8 cellular contexts compared by ENCODE assay signal in genomic region chr9:124259273-124260078, GRCh38. TPM values are rescaled to one million over a fixed set of nuclear protein-coding genes. Genes with fewer than 3 reads are reported as not detected.
DNase-seq lines count a peak whose midpoint lies in the region; ATAC-seq and TF ChIP-seq lines count a peak whose summit lies in the region.

No MANE protein-coding gene starts in this region.

- H3K23ac ChIP-seq in IMR-90 (ENCODE audit: low read depth, low read length), result peak overlapping the region; percentile 99

- peak overlapping the region; percentile 100 for H2AK9ac ChIP-seq in IMR-90 (replicated peaks; ENCODE audit: low read depth, low read length, poor library complexity)

- peaks cover 43 to 58% (median 50%) of the 10 kb centered on the region in 3 donors for H3K4me1 Mint-ChIP-seq in CD8-positive, alpha-beta memory T cell
- peaks cover 69% of the 10 kb centered on the region for H3K4me1 Mint-ChIP-seq in activated naive CD8-positive, alpha-beta T cell treated with anti-CD3 and anti-CD28 coated beads, Interleukin-2, amount 50 U/mL, for 24 hours

- intact Hi-C loops in IMR-90 (cut with micrococcal nuclease), result loop anchor here (1.0 to 10.0 kb wide), 6 partner anchors 27 to 715 kb away; no protein-coding TSS in a partner anchor
- intact Hi-C loops in sigmoid colon (cut with DNase I), result no loop called here

- peak overlapping the region; percentile 100 for H2AK5ac ChIP-seq in IMR-90 (ENCODE audit: low read depth, low read length)

- peak overlapping the region; percentile 100 for H2BK5ac ChIP-seq in IMR-90 (ENCODE audit: low read depth, low read length, poor library complexity, severe bottlenecking)

- H3K4me3 Mint-ChIP-seq in CD8-positive, alpha-beta memory T cell, result peak overlapping the region; percentile 91 to 98 (median 97)
- peak overlapping the region; percentile 89 for H3K4me3 Mint-ChIP-seq in activated naive CD8-positive, alpha-beta T cell treated with anti-CD3 and anti-CD28 coated beads, Interleukin-2, amount 50 U/mL, for 24 hours

- WGBS in IMR-90 (ENCODE audit: extremely low coverage in 2 of 2, insufficient read length in 1 of 2), 2 experiments, result 4% methylated on average over 12 of the region's 22 CpGs; no CpG with 5 or more reads in 1 of the 2 experiments
- WGBS in sigmoid colon, 2 donors, result 5 to 21% methylated on average over 22 of the region's 22 CpGs

- peak overlapping the region; percentile 91 for H2BK120ac ChIP-seq in IMR-90 (ENCODE audit: low read depth, low read length)

- H4K5ac ChIP-seq in IMR-90 (ENCODE audit: low read depth, low read length), result peak overlapping the region; percentile 94

- H3K27me3 ChIP-seq in CD8-positive, alpha-beta memory T cell (ENCODE audit: insufficient read depth, low read length, poor library complexity, severe bottlenecking), result no peaks in the 10 kb centered on the region
- H3K27me3 ChIP-seq in IMR-90 (ENCODE audit: control insufficient read depth, insufficient read depth, low read length) (no peaks in the 10 kb centered on the region), sigmoid colon (no peaks in the 10 kb centered on the region)

- H3K14ac ChIP-seq in IMR-90 (replicated peaks; ENCODE audit: low read depth, low read length), result peak overlapping the region; percentile 98

- peak overlapping the region; percentile 93; the same call in 2 of the 3 replicates for H2BK15ac ChIP-seq in IMR-90 (ENCODE audit: low read depth, low read length)

- CTCF ChIA-PET in CD8-positive, alpha-beta memory T cell (lab: Charles Lee), result no interaction called here
- CTCF ChIA-PET in IMR-90 (lab: Yijun Ruan, JAX), result interaction anchor here (0.9 kb wide), 1 partner anchor 126 kb away, joined by 3 read pairs; no protein-coding TSS in a partner anchor

- H3K56ac ChIP-seq in IMR-90 (ENCODE audit: extremely low read depth, insufficient read depth, low read length), result peak overlapping the region; percentile 99

- TF ChIP-seq CTCF in IMR-90 (conservative IDR thresholded peaks at IDR 0.05; ENCODE audit: low read depth, low read length) (no peak), sigmoid colon (IDR thresholded peaks at IDR 0.05) (no peak)

- peak overlapping the region; percentile 96 for H2BK20ac ChIP-seq in IMR-90 (ENCODE audit: low read depth, low read length)

- peaks cover 0 to 6% (median 0%) of the 10 kb centered on the region in 3 donors for H3K36me3 Mint-ChIP-seq in CD8-positive, alpha-beta memory T cell
- peaks cover 2% of the 10 kb centered on the region for H3K36me3 Mint-ChIP-seq in activated naive CD8-positive, alpha-beta T cell treated with anti-CD3 and anti-CD28 coated beads, Interleukin-2, amount 50 U/mL, for 24 hours (ENCODE audit: low read depth)

- no peaks in the 10 kb centered on the region for H3K36me3 ChIP-seq in CD8-positive, alpha-beta memory T cell (ENCODE audit: insufficient read depth, low read length)
- peaks cover 13% of the 10 kb centered on the region; the same call in 1 of the 2 replicates for H3K36me3 ChIP-seq in IMR-90 (ENCODE audit: control insufficient read depth, insufficient read depth, low read length)
- H3K36me3 ChIP-seq in sigmoid colon, result no peaks in the 10 kb centered on the region

- peak; percentile 61; the same call in 1 of the 2 replicates for TF ChIP-seq POLR2A in IMR-90 (IDR thresholded peaks at IDR 0.05; ENCODE audit: low read depth, low read length)
- no peak for TF ChIP-seq POLR2A in sigmoid colon (IDR thresholded peaks at IDR 0.05)

- peaks cover 3 to 44% of the 10 kb centered on the region in 2 experiments; a peak in 3 of 4 replicates for H3K79me1 ChIP-seq in IMR-90 (ENCODE audit: low read depth in 1 of 2, low read length in 2 of 2)

- POLR2A ChIA-PET in CD8-positive, alpha-beta memory T cell (lab: Charles Lee), result no interaction called here
- POLR2A ChIA-PET in IMR-90 (lab: Charles Lee; ENCODE audit: unreplicated experiment), result interaction anchor here (0.5 to 0.7 kb wide), 2 partner anchors 16 to 61 kb away, joined by 3 to 10 read pairs; no protein-coding TSS in a partner anchor

- no peak overlapping the region for H3K27ac ChIP-seq in CD8-positive, alpha-beta memory T cell (ENCODE audit: low read depth, low read length)
- peak overlapping the region; percentile 99 for H3K27ac ChIP-seq in IMR-90 (ENCODE audit: insufficient read depth, low read length)
- H3K27ac ChIP-seq in sigmoid colon, result peak overlapping the region; percentile 78 to 96 (median 89)

- H4K8ac ChIP-seq in IMR-90 (ENCODE audit: low read depth in 2 of 2, low read length in 2 of 2), result peak overlapping the region; percentile 91 to 95

- H3K4me1 ChIP-seq in CD8-positive, alpha-beta memory T cell (ENCODE audit: insufficient read depth, low read length), result peaks cover 21% of the 10 kb centered on the region
- peaks cover 45% of the 10 kb centered on the region for H3K4me1 ChIP-seq in IMR-90 (ENCODE audit: control insufficient read depth, insufficient read depth, low read length)
- peaks cover 0 to 70% (median 52%) of the 10 kb centered on the region in 4 donors for H3K4me1 ChIP-seq in sigmoid colon

- ATAC-seq in IMR-90 (ENCODE audit: low read depth) (peak; percentile 9), GM21526 (IDR thresholded peaks at IDR 0.05; ENCODE audit: low FRiP score, unreplicated experiment) (no peak), HG03159 (IDR thresholded peaks at IDR 0.05; ENCODE audit: unreplicated experiment) (no peak)
- ATAC-seq in activated naive CD8-positive, alpha-beta T cell treated with anti-CD3 and anti-CD28 coated beads, Interleukin-2, amount 50 U/mL, for 24 hours, result no peak

- H3K9me1 ChIP-seq in IMR-90 (ENCODE audit: insufficient read depth, low read length), result peaks cover 29% of the 10 kb centered on the region

- peak overlapping the region; percentile 63 for H3K4me3 ChIP-seq in CD8-positive, alpha-beta memory T cell (ENCODE audit: low read length)
- H3K4me3 ChIP-seq in IMR-90 (ENCODE audit: insufficient read depth, low read depth, low read length), result peak overlapping the region; percentile 78
- H3K4me3 ChIP-seq in sigmoid colon, result peak overlapping the region; percentile 56 to 81 (median 78)

- H3K9me3 ChIP-seq in CD8-positive, alpha-beta memory T cell (ENCODE audit: low read length), result no peaks in the 10 kb centered on the region
- no peaks in the 10 kb centered on the region for H3K9me3 ChIP-seq in IMR-90 (ENCODE audit: control insufficient read depth, insufficient read depth, low read length)
- H3K9me3 ChIP-seq in sigmoid colon, result no peaks in the 10 kb centered on the region

- TF ChIP-seq EP300 in sigmoid colon (IDR thresholded peaks at IDR 0.05), result peak in 2 of 4 donors; percentile 43 to 66

- no peak overlapping the region for H2AFZ ChIP-seq in IMR-90 (replicated peaks; ENCODE audit: low read length, poor library complexity)

- dilution Hi-C loops in IMR-90 (cut with HindIII; ENCODE audit: low sequenced_read_pairs, unreplicated experiment), result no loop called here

- in situ Hi-C loops in IMR-90 (cut with MboI; ENCODE audit: low sequenced_read_pairs), result no loop called here

- H4K91ac ChIP-seq in IMR-90 (ENCODE audit: insufficient read depth, low read depth, low read length), result peak overlapping the region; percentile 99

- peak overlapping the region in 4 of 8 donors; percentile 43 to 66 (median 57) for H3K27ac Mint-ChIP-seq in CD8-positive, alpha-beta memory T cell
- peak overlapping the region; percentile 56 for H3K27ac Mint-ChIP-seq in activated naive CD8-positive, alpha-beta T cell treated with anti-CD3 and anti-CD28 coated beads, Interleukin-2, amount 50 U/mL, for 24 hours

- peak overlapping the region; percentile 92 for H3K18ac ChIP-seq in IMR-90 (ENCODE audit: low read depth, low read length)

- peaks cover 0 to 3% of the 10 kb centered on the region in 2 donors for H3K27me3 Mint-ChIP-seq in CD8-positive, alpha-beta memory T cell
- H3K27me3 Mint-ChIP-seq in activated naive CD8-positive, alpha-beta T cell treated with anti-CD3 and anti-CD28 coated beads, Interleukin-2, amount 50 U/mL, for 24 hours, result peaks cover 50% of the 10 kb centered on the region

- peak in 1 of 5 donors; percentile 11 for DNase-seq in CD8-positive, alpha-beta memory T cell
- DNase-seq in IMR-90 (peak; percentile 91), hepatic stellate cell (ENCODE audit: low spot score) (peak; percentile 86), sigmoid colon (peak; percentile 91), SK-N-DZ (ENCODE audit: low spot score) (no peak)
- no peak for DNase-seq in activated naive CD8-positive, alpha-beta T cell treated with anti-CD3 and anti-CD28 coated beads, Interleukin-2, amount 50 U/mL, for 24 hours

- H3K4me2 ChIP-seq in IMR-90 (ENCODE audit: low read depth, low read length), result peak overlapping the region; percentile 95

- peak overlapping the region; percentile 99 for H3K4ac ChIP-seq in IMR-90 (ENCODE audit: low read depth, low read length)

- peaks cover 44% of the 10 kb centered on the region for H4K20me1 ChIP-seq in IMR-90 (ENCODE audit: insufficient read depth, low read length)

- TSS peak; percentile 3 for BruUV-seq in IMR-90 (replicated peaks; lab: Mats Ljungman, UMichigan)

- TF ChIP-seq RAD21 in IMR-90 (IDR thresholded peaks at IDR 0.05; ENCODE audit: low read length), result no peak; the same call in 1 of the 2 replicates

- H3K9me3 Mint-ChIP-seq in CD8-positive, alpha-beta memory T cell, result no peaks in the 10 kb centered on the region
- H3K9me3 Mint-ChIP-seq in activated naive CD8-positive, alpha-beta T cell treated with anti-CD3 and anti-CD28 coated beads, Interleukin-2, amount 50 U/mL, for 24 hours, result no peaks in the 10 kb centered on the region

- peak overlapping the region; percentile 99 for H3K9ac ChIP-seq in IMR-90 (ENCODE audit: low read depth, low read length)

TF ChIP-seq in IMR-90, 13 proteins besides CTCF, POLR2A, EP300 and RAD21 (continues in another document):
- TF ChIP-seq FOS (IDR thresholded peaks at IDR 0.05; ENCODE audit: low read depth, low read length), result peak; percentile 82
- peak; percentile 3; the same call in 1 of the 2 replicates for TF ChIP-seq SMC3 (IDR thresholded peaks at IDR 0.05; ENCODE audit: low read depth, low read length)
- no peak for TF ChIP-seq MXI1 (IDR thresholded peaks at IDR 0.05; ENCODE audit: borderline replicate concordance, low read depth, low read length)

RNA-seq across cellular contexts. Expression of gene NEK6, which starts 1.7 kb away (rescaled TPM):
- 10 to 100 TPM; 63.0 to 66.0 TPM for total RNA-seq in CD8-positive, alpha-beta memory T cell
- polyA plus RNA-seq in CD8-positive, alpha-beta memory T cell, result 9.5 TPM
- total RNA-seq in IMR-90 (2012; rRNA removed) (77.8 and 79.9 TPM in 2 replicates), sigmoid colon (10 to 100 TPM in 2 of 4 donors, 1 to 10 TPM in 2; 8.2 to 24.1 (median 14.2) TPM)
- polyA plus RNA-seq in IMR-90 (2012; rRNA removed) (110 and 112 TPM in 2 replicates), sigmoid colon (10 to 100 TPM; 13.8 to 36.2 (median 24.7) TPM)
- polyA plus RNA-seq in IMR-90 (2012; cell fraction: cytosol; rRNA removed), result 55.9 and 71.1 TPM in 2 replicates
- polyA plus RNA-seq in IMR-90 (2012; cell fraction: nucleus; rRNA removed; ENCODE audit: low replicate concordance), result 133 and 147 TPM in 2 replicates
- polyA plus RNA-seq in SK-N-DZ (2014; cell fraction: cytosol; rRNA removed), result not detected in 2 replicates
- polyA plus RNA-seq in SK-N-DZ (2014; cell fraction: nucleus; rRNA removed), result not detected in 2 replicates

Comparison
In these comparisons a context has a peak if more than half of its experiments do, and no peak if none do; other contexts are left out.
1. DNase-seq: peak in IMR-90 (single experiment), hepatic stellate cell (single experiment) and sigmoid colon (single experiment); none in activated naive CD8-positive, alpha-beta T cell treated with anti-CD3 and anti-CD28 coated beads, Interleukin-2, amount 50 U/mL, for 24 hours (single experiment) and SK-N-DZ (single experiment).
2. Peak in every context shown above with its lines, with median percentiles within 50 percentile points of each other: H3K4me3 ChIP-seq.